In the genomic region with DNA sequence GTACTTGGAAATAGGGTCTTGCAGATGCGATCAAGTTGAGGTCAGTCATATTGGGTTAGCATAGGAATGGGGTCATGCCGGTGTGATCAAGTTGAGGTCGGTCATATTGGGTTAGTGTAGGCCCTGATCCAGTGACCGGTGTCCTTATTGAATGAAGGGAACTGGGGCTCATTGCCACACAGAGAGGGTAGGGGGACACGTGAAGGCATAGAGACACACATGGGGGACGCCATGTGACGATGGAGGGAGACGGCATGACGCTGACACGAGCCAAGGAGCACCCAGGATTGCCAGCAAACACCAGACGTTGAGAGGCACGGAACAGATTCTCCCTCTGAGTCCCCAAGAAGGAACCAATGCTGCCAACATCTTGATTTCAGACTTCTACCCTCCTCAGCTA, we compare ENCODE assay signal across 19 cellular contexts.
"Had no signal": no experiment of that assay in that cellular context is flagged by ENCODE, and none has a peak within 500 bp of the region (broad histone marks: within the 10 kb centered on the region; RNA-seq: fewer than 3 reads in every experiment).

No MANE protein-coding gene starts in this region.

- H3K9ac ChIP-seq: SK-N-SH had no signal

- H3K9me3 ChIP-seq: MG63, SK-N-SH had no signal

- H3K4me3 ChIP-seq: MG63 had no signal

- H3K27ac ChIP-seq: HL-60, RWPE1 had no signal

- DNase-seq: Karpas-422, KG1, MG63, NCI-H1092, NCI-H1436, NCI-H187, NCI-H2029, NCI-H2081 treated with DMSO at 0.1 percent for 48 hours, NCI-H2171, NCI-H226, NCI-H446, NCI-H510A, NCI-H524 treated with DMSO at 0.1 percent for 48 hours, NCI-H774, SHP77, SK-N-SH had no signal

- FAIRE-seq: HTR-8/SVneo had no signal

- H3K27me3 ChIP-seq: MG63 had no signal

- H3K4me2 ChIP-seq: SK-N-SH had no signal

- H3K36me3 ChIP-seq: MG63 had no signal
